1 cellular context compared by ENCODE assay signal in the genomic region with DNA sequence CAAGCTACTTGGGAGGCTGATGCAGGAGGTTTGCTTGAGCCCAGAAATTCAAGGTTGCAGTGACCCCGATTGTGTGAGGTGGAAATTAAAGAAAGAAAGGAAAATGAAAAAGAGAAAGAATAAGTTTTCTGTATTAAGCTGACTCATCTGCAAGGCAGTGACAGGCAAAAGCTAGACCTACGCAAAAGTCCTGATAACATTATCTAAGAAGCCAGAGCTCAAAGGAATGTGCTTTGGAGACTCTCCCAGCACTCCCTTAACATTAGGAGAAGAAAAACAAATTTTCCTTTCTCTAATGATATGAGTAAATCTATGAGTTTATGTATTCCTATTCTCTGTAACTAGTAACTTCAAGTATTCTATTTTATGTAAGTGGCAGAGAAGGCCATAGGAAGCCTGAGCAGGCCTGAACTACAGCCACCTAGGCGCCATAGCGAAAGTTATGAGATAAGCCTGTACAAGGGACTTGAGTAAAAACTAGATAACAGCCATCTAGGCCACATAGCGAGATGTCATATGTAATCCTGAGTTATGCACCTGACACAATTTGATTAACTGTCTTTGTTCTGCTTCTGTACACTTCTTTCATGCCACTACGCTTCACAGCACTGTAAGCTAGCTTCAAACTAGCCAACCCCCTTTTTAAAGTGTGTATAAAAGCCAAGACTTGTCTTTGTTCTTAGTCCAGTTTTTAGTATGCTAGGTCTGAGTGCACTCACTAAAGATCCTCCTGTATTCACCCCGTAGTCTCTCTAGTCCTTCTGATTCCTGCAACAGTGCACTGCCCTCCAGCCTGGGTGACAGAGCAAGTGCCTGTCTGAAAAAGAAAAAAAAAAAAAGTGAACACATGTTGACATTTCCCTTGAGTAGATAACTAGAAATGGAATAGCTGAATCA.
TF ChIP-seq lines count a peak whose summit lies in the region.

No MANE protein-coding gene starts in this region.

TF ChIP-seq in K562, 482 proteins besides CTCF, POLR2A, EP300 and RAD21 (continued from another document and continues in another):
- TF ChIP-seq, protein P1, sequence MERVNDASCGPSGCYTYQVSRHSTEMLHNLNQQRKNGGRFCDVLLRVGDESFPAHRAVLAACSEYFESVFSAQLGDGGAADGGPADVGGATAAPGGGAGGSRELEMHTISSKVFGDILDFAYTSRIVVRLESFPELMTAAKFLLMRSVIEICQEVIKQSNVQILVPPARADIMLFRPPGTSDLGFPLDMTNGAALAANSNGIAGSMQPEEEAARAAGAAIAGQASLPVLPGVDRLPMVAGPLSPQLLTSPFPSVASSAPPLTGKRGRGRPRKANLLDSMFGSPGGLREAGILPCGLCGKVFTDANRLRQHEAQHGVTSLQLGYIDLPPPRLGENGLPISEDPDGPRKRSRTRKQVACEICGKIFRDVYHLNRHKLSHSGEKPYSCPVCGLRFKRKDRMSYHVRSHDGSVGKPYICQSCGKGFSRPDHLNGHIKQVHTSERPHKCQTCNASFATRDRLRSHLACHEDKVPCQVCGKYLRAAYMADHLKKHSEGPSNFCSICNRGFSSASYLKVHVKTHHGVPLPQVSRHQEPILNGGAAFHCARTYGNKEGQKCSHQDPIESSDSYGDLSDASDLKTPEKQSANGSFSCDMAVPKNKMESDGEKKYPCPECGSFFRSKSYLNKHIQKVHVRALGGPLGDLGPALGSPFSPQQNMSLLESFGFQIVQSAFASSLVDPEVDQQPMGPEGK (CRISPR knock-in tag; IDR thresholded peaks at IDR 0.05; ENCODE audit: borderline replicate concordance), result no peak
- TF ChIP-seq SIX5 (IDR thresholded peaks at IDR 0.05; ENCODE audit: borderline replicate concordance in 1 of 2, insufficient read depth in 1 of 2, low read depth in 1 of 2, low read length in 2 of 2) (no peak), CBFA2T3 (IDR thresholded peaks at IDR 0.05) (peak; percentile 83), TEAD4 (IDR thresholded peaks at IDR 0.05; ENCODE audit: low read length) (peak; percentile 74), TEAD4 (CRISPR knock-in tag; IDR thresholded peaks at IDR 0.05; ENCODE audit: borderline replicate concordance) (no peak), KLF10 (CRISPR knock-in tag; IDR thresholded peaks at IDR 0.05) (no peak), RBBP5 (IDR thresholded peaks at IDR 0.05; ENCODE audit: borderline replicate concordance, insufficient read depth, low read length, poor library complexity, severe bottlenecking) (peak; percentile 54), MEF2A (IDR thresholded peaks at IDR 0.05; ENCODE audit: control insufficient read depth, low read depth, low read length) (no peak), GATAD2A (IDR thresholded peaks at IDR 0.05) (no peak), FOXK2 (conservative IDR thresholded peaks at IDR 0.05 in 1 of 2, IDR thresholded peaks at IDR 0.05 in 1 of 2; ENCODE audit: low read depth in 2 of 2) (peak; percentile 42 to 60; a peak in 2 of 4 replicates), BMI1 (IDR thresholded peaks at IDR 0.05; ENCODE audit: low read length) (no peak), ZC3H8 (IDR thresholded peaks at IDR 0.05) (no peak), SP2 (IDR thresholded peaks at IDR 0.05; ENCODE audit: extremely low read depth, low read depth, low read length, poor library complexity, severe bottlenecking) (no peak), ATF7 (IDR thresholded peaks at IDR 0.05) (peak; percentile 54; the same call in 1 of the 2 replicates), MYNN (IDR thresholded peaks at IDR 0.05) (no peak), MYNN (CRISPR knock-in tag; IDR thresholded peaks at IDR 0.05) (no peak), NR3C1 (CRISPR knock-in tag; IDR thresholded peaks at IDR 0.05) (no peak), MTA3 (IDR thresholded peaks at IDR 0.05; ENCODE audit: borderline replicate concordance) (peak; percentile 80; the same call in 1 of the 2 replicates), KHSRP (IDR thresholded peaks at IDR 0.05) (no peak), ETV6 (IDR thresholded peaks at IDR 0.05; ENCODE audit: borderline replicate concordance in 1 of 2, low read depth in 2 of 2, low read length in 1 of 2) (no peak), ETV6 (CRISPR knock-in tag; IDR thresholded peaks at IDR 0.05; ENCODE audit: borderline replicate concordance) (no peak)
- TF ChIP-seq, protein P2, sequence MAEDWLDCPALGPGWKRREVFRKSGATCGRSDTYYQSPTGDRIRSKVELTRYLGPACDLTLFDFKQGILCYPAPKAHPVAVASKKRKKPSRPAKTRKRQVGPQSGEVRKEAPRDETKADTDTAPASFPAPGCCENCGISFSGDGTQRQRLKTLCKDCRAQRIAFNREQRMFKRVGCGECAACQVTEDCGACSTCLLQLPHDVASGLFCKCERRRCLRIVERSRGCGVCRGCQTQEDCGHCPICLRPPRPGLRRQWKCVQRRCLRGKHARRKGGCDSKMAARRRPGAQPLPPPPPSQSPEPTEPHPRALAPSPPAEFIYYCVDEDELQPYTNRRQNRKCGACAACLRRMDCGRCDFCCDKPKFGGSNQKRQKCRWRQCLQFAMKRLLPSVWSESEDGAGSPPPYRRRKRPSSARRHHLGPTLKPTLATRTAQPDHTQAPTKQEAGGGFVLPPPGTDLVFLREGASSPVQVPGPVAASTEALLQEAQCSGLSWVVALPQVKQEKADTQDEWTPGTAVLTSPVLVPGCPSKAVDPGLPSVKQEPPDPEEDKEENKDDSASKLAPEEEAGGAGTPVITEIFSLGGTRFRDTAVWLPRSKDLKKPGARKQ (CRISPR knock-in tag; IDR thresholded peaks at IDR 0.05), result no peak
- TF ChIP-seq, protein P3, sequence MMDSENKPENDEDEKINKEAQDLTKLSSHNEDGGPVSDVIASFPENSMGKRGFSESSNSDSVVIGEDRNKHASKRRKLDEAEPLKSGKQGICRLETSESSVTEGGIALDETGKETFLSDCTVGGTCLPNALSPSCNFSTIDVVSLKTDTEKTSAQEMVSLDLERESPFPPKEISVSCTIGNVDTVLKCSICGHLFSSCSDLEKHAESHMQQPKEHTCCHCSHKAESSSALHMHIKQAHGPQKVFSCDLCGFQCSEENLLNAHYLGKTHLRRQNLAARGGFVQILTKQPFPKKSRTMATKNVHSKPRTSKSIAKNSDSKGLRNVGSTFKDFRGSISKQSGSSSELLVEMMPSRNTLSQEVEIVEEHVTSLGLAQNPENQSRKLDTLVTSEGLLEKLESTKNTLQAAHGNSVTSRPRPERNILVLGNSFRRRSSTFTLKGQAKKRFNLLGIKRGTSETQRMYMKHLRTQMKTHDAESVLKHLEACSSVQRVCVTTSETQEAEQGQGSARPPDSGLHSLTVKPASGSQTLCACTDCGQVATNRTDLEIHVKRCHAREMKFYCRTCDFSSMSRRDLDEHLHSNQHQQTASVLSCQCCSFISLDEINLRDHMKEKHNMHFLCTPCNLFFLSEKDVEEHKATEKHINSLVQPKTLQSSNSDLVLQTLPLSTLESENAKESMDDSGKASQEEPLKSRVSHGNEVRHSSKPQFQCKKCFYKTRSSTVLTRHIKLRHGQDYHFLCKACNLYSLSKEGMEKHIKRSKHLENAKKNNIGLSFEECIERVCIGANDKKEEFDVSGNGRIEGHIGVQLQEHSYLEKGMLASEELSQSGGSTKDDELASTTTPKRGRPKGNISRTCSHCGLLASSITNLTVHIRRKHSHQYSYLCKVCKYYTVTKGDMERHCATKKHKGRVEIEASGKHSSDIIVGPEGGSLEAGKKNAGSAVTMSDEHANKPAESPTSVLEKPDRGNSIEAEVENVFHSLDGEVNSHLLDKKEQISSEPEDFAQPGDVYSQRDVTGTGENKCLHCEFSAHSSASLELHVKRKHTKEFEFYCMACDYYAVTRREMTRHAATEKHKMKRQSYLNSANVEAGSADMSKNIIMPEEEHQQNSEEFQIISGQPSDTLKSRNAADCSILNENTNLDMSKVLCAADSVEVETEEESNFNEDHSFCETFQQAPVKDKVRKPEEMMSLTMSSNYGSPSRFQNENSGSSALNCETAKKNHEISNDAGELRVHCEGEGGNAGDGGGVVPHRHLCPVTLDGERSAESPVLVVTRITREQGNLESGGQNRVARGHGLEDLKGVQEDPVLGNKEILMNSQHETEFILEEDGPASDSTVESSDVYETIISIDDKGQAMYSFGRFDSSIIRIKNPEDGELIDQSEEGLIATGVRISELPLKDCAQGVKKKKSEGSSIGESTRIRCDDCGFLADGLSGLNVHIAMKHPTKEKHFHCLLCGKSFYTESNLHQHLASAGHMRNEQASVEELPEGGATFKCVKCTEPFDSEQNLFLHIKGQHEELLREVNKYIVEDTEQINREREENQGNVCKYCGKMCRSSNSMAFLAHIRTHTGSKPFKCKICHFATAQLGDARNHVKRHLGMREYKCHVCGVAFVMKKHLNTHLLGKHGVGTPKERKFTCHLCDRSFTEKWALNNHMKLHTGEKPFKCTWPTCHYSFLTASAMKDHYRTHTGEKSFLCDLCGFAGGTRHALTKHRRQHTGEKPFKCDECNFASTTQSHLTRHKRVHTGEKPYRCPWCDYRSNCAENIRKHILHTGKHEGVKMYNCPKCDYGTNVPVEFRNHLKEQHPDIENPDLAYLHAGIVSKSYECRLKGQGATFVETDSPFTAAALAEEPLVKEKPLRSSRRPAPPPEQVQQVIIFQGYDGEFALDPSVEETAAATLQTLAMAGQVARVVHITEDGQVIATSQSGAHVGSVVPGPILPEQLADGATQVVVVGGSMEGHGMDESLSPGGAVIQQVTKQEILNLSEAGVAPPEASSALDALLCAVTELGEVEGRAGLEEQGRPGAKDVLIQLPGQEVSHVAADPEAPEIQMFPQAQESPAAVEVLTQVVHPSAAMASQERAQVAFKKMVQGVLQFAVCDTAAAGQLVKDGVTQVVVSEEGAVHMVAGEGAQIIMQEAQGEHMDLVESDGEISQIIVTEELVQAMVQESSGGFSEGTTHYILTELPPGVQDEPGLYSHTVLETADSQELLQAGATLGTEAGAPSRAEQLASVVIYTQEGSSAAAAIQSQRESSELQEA (IDR thresholded peaks at IDR 0.05; ENCODE audit: low read depth), result no peak
- TF ChIP-seq, protein P4, sequence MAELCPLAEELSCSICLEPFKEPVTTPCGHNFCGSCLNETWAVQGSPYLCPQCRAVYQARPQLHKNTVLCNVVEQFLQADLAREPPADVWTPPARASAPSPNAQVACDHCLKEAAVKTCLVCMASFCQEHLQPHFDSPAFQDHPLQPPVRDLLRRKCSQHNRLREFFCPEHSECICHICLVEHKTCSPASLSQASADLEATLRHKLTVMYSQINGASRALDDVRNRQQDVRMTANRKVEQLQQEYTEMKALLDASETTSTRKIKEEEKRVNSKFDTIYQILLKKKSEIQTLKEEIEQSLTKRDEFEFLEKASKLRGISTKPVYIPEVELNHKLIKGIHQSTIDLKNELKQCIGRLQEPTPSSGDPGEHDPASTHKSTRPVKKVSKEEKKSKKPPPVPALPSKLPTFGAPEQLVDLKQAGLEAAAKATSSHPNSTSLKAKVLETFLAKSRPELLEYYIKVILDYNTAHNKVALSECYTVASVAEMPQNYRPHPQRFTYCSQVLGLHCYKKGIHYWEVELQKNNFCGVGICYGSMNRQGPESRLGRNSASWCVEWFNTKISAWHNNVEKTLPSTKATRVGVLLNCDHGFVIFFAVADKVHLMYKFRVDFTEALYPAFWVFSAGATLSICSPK (IDR thresholded peaks at IDR 0.05; ENCODE audit: borderline replicate concordance), result no peak
- TF ChIP-seq, protein P5, sequence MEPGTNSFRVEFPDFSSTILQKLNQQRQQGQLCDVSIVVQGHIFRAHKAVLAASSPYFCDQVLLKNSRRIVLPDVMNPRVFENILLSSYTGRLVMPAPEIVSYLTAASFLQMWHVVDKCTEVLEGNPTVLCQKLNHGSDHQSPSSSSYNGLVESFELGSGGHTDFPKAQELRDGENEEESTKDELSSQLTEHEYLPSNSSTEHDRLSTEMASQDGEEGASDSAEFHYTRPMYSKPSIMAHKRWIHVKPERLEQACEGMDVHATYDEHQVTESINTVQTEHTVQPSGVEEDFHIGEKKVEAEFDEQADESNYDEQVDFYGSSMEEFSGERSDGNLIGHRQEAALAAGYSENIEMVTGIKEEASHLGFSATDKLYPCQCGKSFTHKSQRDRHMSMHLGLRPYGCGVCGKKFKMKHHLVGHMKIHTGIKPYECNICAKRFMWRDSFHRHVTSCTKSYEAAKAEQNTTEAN (CRISPR knock-in tag; IDR thresholded peaks at IDR 0.05), result no peak
